9 cellular contexts compared by ENCODE assay signal in genomic region chr14:23566782-23567185, GRCh38. TPM values are rescaled to one million over a fixed set of nuclear protein-coding genes. Genes with fewer than 3 reads are reported as not detected.
DNase-seq lines count a peak whose midpoint lies in the region; ATAC-seq and TF ChIP-seq lines count a peak whose summit lies in the region.
"Had no signal": no experiment of that assay in that cellular context is flagged by ENCODE, and none has a peak within 500 bp of the region (broad histone marks: within the 10 kb centered on the region; RNA-seq: fewer than 3 reads in every experiment).

No MANE protein-coding gene starts in this region.

- ATAC-seq in GM21529 (IDR thresholded peaks at IDR 0.05; ENCODE audit: unreplicated experiment), result peak; percentile 3
- ATAC-seq in SK-N-SH treated with all-trans-retinoic acid at 6 μM for 48 hours, result peak; percentile 53

- H3K9me3 ChIP-seq in BLaER1 treated with 17β-estradiol and CSF1 and Interleukin-3, amounts not matched to agents 10 nM and 100 nM (replicated peaks in 1 of 11), result no peaks in the 10 kb centered on the region

- peaks cover 7% of the 10 kb centered on the region for H3K36me3 Mint-ChIP-seq in progenitor cell of endocrine pancreas (ENCODE audit: insufficient read depth)

- H3K4me1 ChIP-seq in BLaER1 treated with 17β-estradiol and CSF1 and Interleukin-3, amounts not matched to agents 10 nM and 100 nM, result peaks cover 47 to 69% (median 53%) of the 10 kb centered on the region in 10 experiments

- H3K4me2 ChIP-seq in BLaER1 treated with 17β-estradiol and CSF1 and Interleukin-3, amounts not matched to agents 10 nM and 100 nM, result peak overlapping the region; percentile 84 to 98 (median 94)

- H3K36me3 ChIP-seq in BLaER1 treated with 17β-estradiol and CSF1 and Interleukin-3, amounts not matched to agents 10 nM and 100 nM, result peaks cover 37 to 44% (median 42%) of the 10 kb centered on the region in 11 experiments

- H4K20me1 ChIP-seq in BLaER1 treated with 17β-estradiol and CSF1 and Interleukin-3, amounts not matched to agents 10 nM and 100 nM, result peaks cover 6 to 51% (median 17%) of the 10 kb centered on the region in 11 experiments; a peak in 16 of 22 replicates

- peak overlapping the region; percentile 71 to 88 (median 81) for H3K9ac ChIP-seq in BLaER1 treated with 17β-estradiol and CSF1 and Interleukin-3, amounts not matched to agents 10 nM and 100 nM

- peak overlapping the region; percentile 69 to 85 (median 78); a peak in 21 of 22 replicates for H3K27ac ChIP-seq in BLaER1 treated with 17β-estradiol and CSF1 and Interleukin-3, amounts not matched to agents 10 nM and 100 nM

- H3K4me3 ChIP-seq in BLaER1 treated with 17β-estradiol and CSF1 and Interleukin-3, amounts not matched to agents 10 nM and 100 nM, result peak overlapping the region; percentile 62 to 88 (median 74)
- peak overlapping the region; percentile 75 for H3K4me3 ChIP-seq in fibroblast of villous mesenchyme (ENCODE audit: low read depth, low read length)

- H3K27ac Mint-ChIP-seq in progenitor cell of endocrine pancreas, result peak overlapping the region; percentile 99

- DNase-seq in fibroblast of villous mesenchyme (ENCODE audit: low read depth) (no peak), progenitor cell of endocrine pancreas (ENCODE audit: low spot score, unreplicated experiment) (no peak), D341Med (ENCODE audit: low spot score) (no peak), NOMO-1 treated with dmso at 0.1 percent for 144 hours (lab: John Stamatoyannopoulos, UW; ENCODE audit: unreplicated experiment) (no peak), NCI-H2081 treated with DMSO at 0.1 percent for 48 hours (lab: John Stamatoyannopoulos, UW) (no peak)

- H3K27me3 ChIP-seq in BLaER1 treated with 17β-estradiol and CSF1 and Interleukin-3, amounts not matched to agents 10 nM and 100 nM, result no peaks in the 10 kb centered on the region

- H3K4me1 Mint-ChIP-seq in progenitor cell of endocrine pancreas (ENCODE audit: low read depth), result peaks cover 15% of the 10 kb centered on the region

- peak overlapping the region; percentile 100 for H3K4me3 Mint-ChIP-seq in progenitor cell of endocrine pancreas (ENCODE audit: low read depth)

- H3K27me3 Mint-ChIP-seq in progenitor cell of endocrine pancreas, result peaks cover 9% of the 10 kb centered on the region

- TF ChIP-seq CTCF in fibroblast of villous mesenchyme (IDR thresholded peaks at IDR 0.05; ENCODE audit: insufficient read depth, low read depth, low read length), result peak; percentile 15
- TF ChIP-seq CTCF in progenitor cell of endocrine pancreas (IDR thresholded peaks at IDR 0.05; ENCODE audit: unreplicated experiment), result peak; percentile 17

- H3K9me3 Mint-ChIP-seq in progenitor cell of endocrine pancreas (ENCODE audit: low read depth), result no peaks in the 10 kb centered on the region

TF ChIP-seq in SK-N-SH treated with all-trans-retinoic acid at 6 μM for 48 hours, 23 proteins besides CTCF, POLR2A, EP300 and RAD21:
- no peak for TF ChIP-seq ZFP3 (CRISPR knock-in tag; IDR thresholded peaks at IDR 0.05)
- TF ChIP-seq, protein P1, sequence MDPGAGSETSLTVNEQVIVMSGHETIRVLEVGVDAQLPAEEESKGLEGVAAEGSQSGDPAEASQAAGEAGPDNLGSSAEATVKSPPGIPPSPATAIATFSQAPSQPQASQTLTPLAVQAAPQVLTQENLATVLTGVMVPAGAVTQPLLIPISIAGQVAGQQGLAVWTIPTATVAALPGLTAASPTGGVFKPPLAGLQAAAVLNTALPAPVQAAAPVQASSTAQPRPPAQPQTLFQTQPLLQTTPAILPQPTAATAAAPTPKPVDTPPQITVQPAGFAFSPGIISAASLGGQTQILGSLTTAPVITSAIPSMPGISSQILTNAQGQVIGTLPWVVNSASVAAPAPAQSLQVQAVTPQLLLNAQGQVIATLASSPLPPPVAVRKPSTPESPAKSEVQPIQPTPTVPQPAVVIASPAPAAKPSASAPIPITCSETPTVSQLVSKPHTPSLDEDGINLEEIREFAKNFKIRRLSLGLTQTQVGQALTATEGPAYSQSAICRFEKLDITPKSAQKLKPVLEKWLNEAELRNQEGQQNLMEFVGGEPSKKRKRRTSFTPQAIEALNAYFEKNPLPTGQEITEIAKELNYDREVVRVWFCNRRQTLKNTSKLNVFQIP (CRISPR knock-in tag; IDR thresholded peaks at IDR 0.05; ENCODE audit: borderline replicate concordance, low read depth), result no peak
- TF ChIP-seq, protein P2, sequence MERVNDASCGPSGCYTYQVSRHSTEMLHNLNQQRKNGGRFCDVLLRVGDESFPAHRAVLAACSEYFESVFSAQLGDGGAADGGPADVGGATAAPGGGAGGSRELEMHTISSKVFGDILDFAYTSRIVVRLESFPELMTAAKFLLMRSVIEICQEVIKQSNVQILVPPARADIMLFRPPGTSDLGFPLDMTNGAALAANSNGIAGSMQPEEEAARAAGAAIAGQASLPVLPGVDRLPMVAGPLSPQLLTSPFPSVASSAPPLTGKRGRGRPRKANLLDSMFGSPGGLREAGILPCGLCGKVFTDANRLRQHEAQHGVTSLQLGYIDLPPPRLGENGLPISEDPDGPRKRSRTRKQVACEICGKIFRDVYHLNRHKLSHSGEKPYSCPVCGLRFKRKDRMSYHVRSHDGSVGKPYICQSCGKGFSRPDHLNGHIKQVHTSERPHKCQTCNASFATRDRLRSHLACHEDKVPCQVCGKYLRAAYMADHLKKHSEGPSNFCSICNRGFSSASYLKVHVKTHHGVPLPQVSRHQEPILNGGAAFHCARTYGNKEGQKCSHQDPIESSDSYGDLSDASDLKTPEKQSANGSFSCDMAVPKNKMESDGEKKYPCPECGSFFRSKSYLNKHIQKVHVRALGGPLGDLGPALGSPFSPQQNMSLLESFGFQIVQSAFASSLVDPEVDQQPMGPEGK (CRISPR knock-in tag; IDR thresholded peaks at IDR 0.05; ENCODE audit: borderline replicate concordance), result no peak
- TF ChIP-seq RARB (CRISPR knock-in tag; IDR thresholded peaks at IDR 0.05), result no peak
- no peak for TF ChIP-seq ESRRG (CRISPR knock-in tag; IDR thresholded peaks at IDR 0.05)
- TF ChIP-seq ZFP30 (CRISPR knock-in tag; IDR thresholded peaks at IDR 0.05), result no peak
- TF ChIP-seq TSHZ2 (CRISPR knock-in tag; IDR thresholded peaks at IDR 0.05), result no peak

RNA-seq across cellular contexts. Expression of gene AP1G2, which starts 0.8 kb away (rescaled TPM):
- total RNA-seq in fibroblast of villous mesenchyme (18.1 and 20.0 TPM in 2 replicates), progenitor cell of endocrine pancreas (262 and 268 TPM in 2 replicates)

RNA-seq across cellular contexts. Expression of gene THTPA, which starts 10.7 kb away (rescaled TPM):
- total RNA-seq in fibroblast of villous mesenchyme (15.5 and 18.0 TPM in 2 replicates), progenitor cell of endocrine pancreas (17.3 and 20.6 TPM in 2 replicates)

RNA-seq across cellular contexts. Expression of gene JPH4, which starts 11.8 kb away (rescaled TPM):
- total RNA-seq in fibroblast of villous mesenchyme (not detected in 2 replicates), progenitor cell of endocrine pancreas (not detected in 2 replicates)
- total RNA-seq: NCI-H460 had no signal

RNA-seq across cellular contexts. Expression of gene ZFHX2, which starts 15.2 kb away (rescaled TPM):
- total RNA-seq in fibroblast of villous mesenchyme (under 0.01 TPM in 2 replicates), progenitor cell of endocrine pancreas (13.6 and 16.4 TPM in 2 replicates)

Comparison
In these comparisons a context has a peak if more than half of its experiments do, and no peak if none do; other contexts are left out.
1. RNA of gene AP1G2, which starts 0.8 kb away (total RNA-seq): 262 to 268 TPM in progenitor cell of endocrine pancreas; 18.1 to 20.0 TPM in fibroblast of villous mesenchyme; every median in the first group is over 10 times any median in the second.